8 cellular contexts compared by ENCODE assay signal in the genomic region with DNA sequence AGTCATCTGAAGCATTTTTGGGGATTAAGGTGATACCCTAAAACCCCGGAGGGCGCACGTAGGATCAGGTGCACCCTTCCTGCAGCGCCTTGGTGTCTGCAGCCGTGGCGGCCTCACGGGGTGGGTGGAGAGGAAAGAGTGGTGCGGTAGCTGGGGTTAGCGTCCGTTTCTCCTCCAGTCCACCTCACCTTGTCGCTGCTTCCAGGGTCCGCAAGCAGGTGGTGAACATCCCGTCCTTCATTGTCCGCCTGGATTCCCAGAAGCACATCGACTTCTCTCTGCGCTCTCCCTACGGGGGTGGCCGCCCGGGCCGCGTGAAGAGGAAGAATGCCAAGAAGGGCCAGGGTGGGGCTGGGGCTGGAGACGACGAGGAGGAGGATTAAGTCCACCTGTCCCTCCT. TPM values are rescaled to one million over a fixed set of nuclear protein-coding genes. Genes with fewer than 3 reads are reported as not detected.
A peak's percentile ranks its signal among the peaks of the same experiment; 100 is the strongest.
DNase-seq lines count a peak whose midpoint lies in the region; ATAC-seq, FAIRE-seq and TF ChIP-seq lines count a peak whose summit lies in the region.
"Not testable (repeated sequence)": the region's sequence is repeated elsewhere in the genome, so short reads cannot be mapped to it uniquely, and the experiment has no call there.
"Had no signal": no experiment of that assay in that cellular context is flagged by ENCODE, and none has a peak within 500 bp of the region (broad histone marks: within the 10 kb centered on the region; RNA-seq: fewer than 3 reads in every experiment).

No MANE protein-coding gene starts in this region.

- POLR2A ChIA-PET in GM12878 (lab: Charles Lee), result interaction anchor here (2.2 kb wide), 1 partner anchor 18 kb away, joined by 12 read pairs; the partner anchor contains the start of gene MBOAT7

- peaks cover 53% of the 10 kb centered on the region for H3K4me1 Mint-ChIP-seq in GM23338
- peaks cover 91% of the 10 kb centered on the region for H3K4me1 Mint-ChIP-seq in activated CD8-positive, alpha-beta memory T cell treated with anti-CD3 and anti-CD28 coated beads, Interleukin-2, amount 10 ng/mL, durations not matched to agents 7 days and 5 days
- peaks cover 69% of the 10 kb centered on the region for H3K4me1 Mint-ChIP-seq in neural crest cell

- peaks cover 66% of the 10 kb centered on the region for H3F3A ChIP-seq in GM23338 (replicated peaks; ENCODE audit: low read depth)

- H3K36me3 Mint-ChIP-seq in GM23338 (ENCODE audit: low read depth), result peaks cover 73% of the 10 kb centered on the region
- peaks cover 66% of the 10 kb centered on the region for H3K36me3 Mint-ChIP-seq in activated CD8-positive, alpha-beta memory T cell treated with anti-CD3 and anti-CD28 coated beads, Interleukin-2, amount 10 ng/mL, durations not matched to agents 7 days and 5 days
- peaks cover 51% of the 10 kb centered on the region for H3K36me3 Mint-ChIP-seq in neural crest cell (ENCODE audit: low read depth)

- H4K20me1 ChIP-seq in GM23338 (replicated peaks; ENCODE audit: insufficient read depth), result peaks cover 58% of the 10 kb centered on the region
- peaks cover 23% of the 10 kb centered on the region for H4K20me1 ChIP-seq in GM12878 (ENCODE audit: control insufficient read depth, insufficient read depth)

- not testable (repeated sequence) for H2AFZ ChIP-seq in GM23338; GM12878 (ENCODE audit: control insufficient read depth, low read depth, low read length)

- SMC1A ChIA-PET in GM12878 (lab: Charles Lee; ENCODE audit: uncharacterized antibody, unreplicated experiment), result interaction anchor here (1.0 to 1.4 kb wide), 2 partner anchors 15 to 16 kb away, joined by 4 read pairs; partner anchors contain the start of gene TSEN34

- in situ Hi-C loops in GM12878 (cut with MboI), result not testable (repeated sequence)

- H3K27ac ChIP-seq in GM23338 (ENCODE audit: low read depth), result 0 out of 2 replicates have a peak overlapping the region, but pooled peaks have one; percentile 87
- H3K27ac ChIP-seq in GM12878 (ENCODE audit: control insufficient read depth, insufficient read depth), result peak overlapping the region; percentile 35
- H3K27ac ChIP-seq in heart right ventricle, result peak overlapping the region in 8 of 10 donors; percentile 36 to 99 (median 63)
- H3K27ac ChIP-seq in suprapubic skin, result peak overlapping the region; percentile 55

- not testable (repeated sequence) for H3K4me3 ChIP-seq in GM23338, suprapubic skin
- H3K4me3 ChIP-seq in GM12878 (peak overlapping the region; percentile 1; the same call in 1 of the 2 replicates), heart right ventricle (peak overlapping the region in 1 of 10 donors; percentile 54)

- TF ChIP-seq RAD21 in GM12878 (IDR thresholded peaks at IDR 0.05; ENCODE audit: insufficient read depth, low read depth, low read length), result not testable (repeated sequence)

- peaks cover 48% of the 10 kb centered on the region for H3K79me2 ChIP-seq in GM23338 (replicated peaks; ENCODE audit: insufficient read depth)
- peaks cover 44% of the 10 kb centered on the region for H3K79me2 ChIP-seq in GM12878 (ENCODE audit: control insufficient read depth, insufficient read depth, low read length)

- 87% methylated on average over 22 of the region's 23 CpGs for WGBS in GM12878 (ENCODE audit: insufficient coverage, insufficient replicate concordance, low lambda C conversion rate, missing lambda C conversion rate)
- 81% methylated on average over 21 to 23 of the region's 23 CpGs for WGBS in heart right ventricle, 2 donors
- WGBS in suprapubic skin, result 62% methylated on average over 17 of the region's 23 CpGs

- H3K4me2 ChIP-seq in GM23338, result not testable (repeated sequence)
- peak overlapping the region; percentile 91 for H3K4me2 ChIP-seq in GM12878 (ENCODE audit: control insufficient read depth, insufficient read depth)

- not testable (repeated sequence) for FAIRE-seq in GM12878 (lab: Jason Lieb, UNC)

- not testable (repeated sequence) for H3K27me3 ChIP-seq in GM23338 (ENCODE audit: insufficient read depth); GM12878 (replicated peaks in 1 of 2; ENCODE audit: control insufficient read depth in 2 of 2, insufficient read depth in 2 of 2, low read length in 1 of 2); heart right ventricle; suprapubic skin

- H3K9me3 Mint-ChIP-seq in GM23338; activated CD8-positive, alpha-beta memory T cell treated with anti-CD3 and anti-CD28 coated beads, Interleukin-2, amount 10 ng/mL, durations not matched to agents 7 days and 5 days (ENCODE audit: low read depth); neural crest cell: not testable (repeated sequence)

- H3K4me3 Mint-ChIP-seq in GM23338; activated CD8-positive, alpha-beta memory T cell treated with anti-CD3 and anti-CD28 coated beads, Interleukin-2, amount 10 ng/mL, durations not matched to agents 7 days and 5 days: not testable (repeated sequence)
- H3K4me3 Mint-ChIP-seq in neural crest cell, result peak overlapping the region; percentile 99

- not testable (repeated sequence) for H3K9ac ChIP-seq in GM12878 (ENCODE audit: control insufficient read depth, insufficient read depth, low read length)

- TF ChIP-seq POLR2A in GM12878 (IDR thresholded peaks at IDR 0.05; ENCODE audit: low read depth, low read length); suprapubic skin (IDR thresholded peaks at IDR 0.05): not testable (repeated sequence)

- intact Hi-C loops in GM12878 (cut with micrococcal nuclease; ENCODE audit: unreplicated experiment); heart right ventricle (cut with DNase I): not testable (repeated sequence)

- TF ChIP-seq EP300 in GM12878 (IDR thresholded peaks at IDR 0.05; ENCODE audit: borderline replicate concordance in 1 of 2, control insufficient read depth in 1 of 2, low read depth in 2 of 2, low read length in 2 of 2); suprapubic skin (IDR thresholded peaks at IDR 0.05): not testable (repeated sequence)

- H3K27ac Mint-ChIP-seq in GM23338, result 0 out of 2 replicates have a peak overlapping the region, but pooled peaks have one; percentile 52
- H3K27ac Mint-ChIP-seq in activated CD8-positive, alpha-beta memory T cell treated with anti-CD3 and anti-CD28 coated beads, Interleukin-2, amount 10 ng/mL, durations not matched to agents 7 days and 5 days, result peak overlapping the region; percentile 55
- not testable (repeated sequence) for H3K27ac Mint-ChIP-seq in neural crest cell (ENCODE audit: unreplicated experiment)

- H3K36me3 ChIP-seq in GM23338 (ENCODE audit: insufficient read depth), result peaks cover 47% of the 10 kb centered on the region
- peaks cover 25 to 34% of the 10 kb centered on the region in 2 experiments for H3K36me3 ChIP-seq in GM12878 (ENCODE audit: control insufficient read depth in 2 of 2, insufficient read depth in 2 of 2, low read length in 1 of 2)
- peaks cover 0 to 70% (median 53%) of the 10 kb centered on the region in 9 donors for H3K36me3 ChIP-seq in heart right ventricle
- peaks cover 60% of the 10 kb centered on the region for H3K36me3 ChIP-seq in suprapubic skin

- H3K9me3 ChIP-seq in GM12878 (replicated peaks; ENCODE audit: control insufficient read depth, insufficient read depth, low read length); heart right ventricle; suprapubic skin: not testable (repeated sequence)

- H3K27me3 Mint-ChIP-seq in GM23338 (ENCODE audit: insufficient read depth, low read depth, poor library complexity) (peaks cover 65% of the 10 kb centered on the region), neural crest cell (ENCODE audit: low read depth) (peaks cover 21% of the 10 kb centered on the region)
- not testable (repeated sequence) for H3K27me3 Mint-ChIP-seq in activated CD8-positive, alpha-beta memory T cell treated with anti-CD3 and anti-CD28 coated beads, Interleukin-2, amount 10 ng/mL, durations not matched to agents 7 days and 5 days

- peaks cover 33% of the 10 kb centered on the region for H3K4me1 ChIP-seq in GM23338 (ENCODE audit: insufficient read depth)
- peaks cover 67% of the 10 kb centered on the region for H3K4me1 ChIP-seq in GM12878 (ENCODE audit: control insufficient read depth, insufficient read depth, low read length)
- H3K4me1 ChIP-seq in heart right ventricle, result peaks cover 14 to 94% (median 78%) of the 10 kb centered on the region in 9 donors
- H3K4me1 ChIP-seq in suprapubic skin, result peaks cover 74% of the 10 kb centered on the region

- not testable (repeated sequence) for DNase-seq in GM23338 (ENCODE audit: low spot score); activated CD8-positive, alpha-beta memory T cell treated with anti-CD3 and anti-CD28 coated beads, Interleukin-2, amount 10 ng/mL, durations not matched to agents 7 days and 5 days; GM12878 (ENCODE audit: low read depth, low spot score); neural crest cell (ENCODE audit: low read depth, low spot score); suprapubic skin (ENCODE audit: low spot score in 2 of 2)
- peak in 1 of 2 donors; percentile 21 for DNase-seq in heart right ventricle

- RAD21 ChIA-PET in GM12878 (lab: Charles Lee; ENCODE audit: unreplicated experiment), result interaction anchor here (0.5 kb wide), 1 partner anchor 133 kb away, joined by 3 read pairs; no protein-coding TSS in a partner anchor

- H3K9me2 ChIP-seq in GM23338 (ENCODE audit: insufficient read depth), result not testable (repeated sequence)

- BruUV-seq in GM12878 (replicated peaks; lab: Mats Ljungman, UMichigan), result not testable (repeated sequence)

- ATAC-seq in GM23338; activated CD8-positive, alpha-beta memory T cell treated with anti-CD3 and anti-CD28 coated beads, Interleukin-2, amount 10 ng/mL, durations not matched to agents 7 days and 5 days; GM12878; heart right ventricle: not testable (repeated sequence)

- CTCF ChIA-PET in activated CD8-positive, alpha-beta memory T cell treated with anti-CD3 and anti-CD28 coated beads, Interleukin-2, amount 10 ng/mL, durations not matched to agents 7 days and 5 days (lab: Charles Lee), result not testable (repeated sequence)
- CTCF ChIA-PET in GM12878 (lab: Yijun Ruan, JAX), result interaction anchor here (1.1 kb wide), 1 partner anchor 19 kb away, joined by 3 read pairs; no protein-coding TSS in a partner anchor

- not testable (repeated sequence) for TF ChIP-seq CTCF in GM23338 (conservative IDR thresholded peaks at IDR 0.05; ENCODE audit: low read depth in 2 of 2); GM12878 (IDR thresholded peaks at IDR 0.05 in 2 of 3, conservative IDR thresholded peaks at IDR 0.05 in 1 of 3; ENCODE audit: control insufficient read depth in 2 of 3, extremely low read depth in 1 of 3, insufficient read depth in 1 of 3, low read depth in 3 of 3, low read length in 3 of 3); heart right ventricle (IDR thresholded peaks at IDR 0.05); neural crest cell (conservative IDR thresholded peaks at IDR 0.05); suprapubic skin (IDR thresholded peaks at IDR 0.05)

RNA-seq across cellular contexts. Expression of gene RPS9, which starts 6.5 kb away (rescaled TPM):
- total RNA-seq in GM23338 (2014; rRNA removed; shearing (Covaris generic)), result 1,754 and 2,101 TPM in 2 replicates
- polyA plus RNA-seq in GM23338 (2016; fragmentation: Nextera tagmentation; extraction: Ambion mirVana), result 1,060 and 1,149 TPM in 2 replicates
- total RNA-seq in activated CD8-positive, alpha-beta memory T cell treated with anti-CD3 and anti-CD28 coated beads, Interleukin-2, amount 10 ng/mL, durations not matched to agents 7 days and 5 days, result 1,000 to 10,000 TPM; 1,212 to 1,220 TPM
- 260 and 264 TPM in 2 replicates for total RNA-seq in GM12878 (2013; cell fraction: nucleolus; rRNA removed)
- total RNA-seq in GM12878 (2014; rRNA removed), result 5,407 and 5,598 TPM in 2 replicates
- total RNA-seq in GM12878 (2014; rRNA removed; fragmentation: Illumina TruSeq; extraction: Trizol), result 2,351 TPM in 2 replicates
- total RNA-seq in GM12878 (2021), result 2,143 and 2,183 TPM in 2 replicates
- polyA plus RNA-seq in GM12878 (2011; ENCODE audit: low read depth), result 3,226 TPM
- 1,412 and 2,202 TPM in 2 replicates for polyA plus RNA-seq in GM12878 (2011; rRNA removed)
- polyA plus RNA-seq in GM12878 (2011; cell fraction: cytosol; rRNA removed), result 3,564 and 4,583 TPM in 2 replicates
- polyA plus RNA-seq in GM12878 (2011; cell fraction: nucleus; rRNA removed), result 1,587 and 1,661 TPM in 2 replicates
- polyA plus RNA-seq in GM12878 (2012), result 3,570 and 4,911 TPM in 2 replicates
- polyA plus RNA-seq in GM12878 (2014; fragmentation: Illumina TruSeq; extraction: Trizol), result 1,194 and 2,970 TPM in 2 replicates
- polyA plus RNA-seq in GM12878 (2014; fragmentation: Nextera tagmentation; extraction: Ambion mirVana), result 100 to 1,000 TPM; 629 to 815 TPM
- polyA plus RNA-seq in GM12878 (2014; rRNA removed), result 6,524 and 7,847 TPM in 2 replicates
- 100 to 1,000 TPM; 890 to 896 TPM for polyA plus RNA-seq in GM12878 (2016; fragmentation: Nextera tagmentation; extraction: Ambion mirVana)
- 301 and 1,060 TPM in 2 replicates for polyA minus RNA-seq in GM12878 (2011; rRNA and poly(A)+ RNA removed)
- 280 and 346 TPM in 2 replicates for polyA minus RNA-seq in GM12878 (2011; cell fraction: cytosol; rRNA and poly(A)+ RNA removed)
- 168 and 218 TPM in 2 replicates for polyA minus RNA-seq in GM12878 (2011; cell fraction: nucleus; rRNA and poly(A)+ RNA removed)
- 100 to 1,000 TPM; 550 to 734 (median 603) TPM for total RNA-seq in heart right ventricle
- polyA plus RNA-seq in heart right ventricle, result 1,000 to 10,000 TPM; 1,335 to 2,571 TPM
- 1,439 and 1,464 TPM in 2 replicates for total RNA-seq in neural crest cell
- 1,000 to 10,000 TPM; 1,403 to 3,061 (median 2,817) TPM for total RNA-seq in suprapubic skin

RNA-seq across cellular contexts. Expression of gene LILRB3, which starts 15.6 kb away (rescaled TPM):
- total RNA-seq in GM23338 (2014; rRNA removed; shearing (Covaris generic)), result not detected in 2 replicates
- polyA plus RNA-seq in GM23338 (2016; fragmentation: Nextera tagmentation; extraction: Ambion mirVana), result not detected in 2 replicates
- total RNA-seq in activated CD8-positive, alpha-beta memory T cell treated with anti-CD3 and anti-CD28 coated beads, Interleukin-2, amount 10 ng/mL, durations not matched to agents 7 days and 5 days, result under 1 TPM in 1 of 2 experiments, not detected in 1; 0.35 TPM
- total RNA-seq in GM12878 (2013; cell fraction: nucleolus; rRNA removed), result 2.1 and 4.6 TPM in 2 replicates
- 0.06 TPM in 1 of 2 replicates, not detected in the other for total RNA-seq in GM12878 (2014; rRNA removed)
- not detected in 2 replicates for total RNA-seq in GM12878 (2014; rRNA removed; fragmentation: Illumina TruSeq; extraction: Trizol)
- 0.18 and 0.29 TPM in 2 replicates for total RNA-seq in GM12878 (2021)
- 0.16 TPM for polyA plus RNA-seq in GM12878 (2011; ENCODE audit: low read depth)
- 0.62 and 1.1 TPM in 2 replicates for polyA plus RNA-seq in GM12878 (2011; rRNA removed)
- 0.89 and 1.7 TPM in 2 replicates for polyA plus RNA-seq in GM12878 (2011; cell fraction: cytosol; rRNA removed)
- 4.8 and 7.0 TPM in 2 replicates for polyA plus RNA-seq in GM12878 (2011; cell fraction: nucleus; rRNA removed)
- 0.65 and 1.0 TPM in 2 replicates for polyA plus RNA-seq in GM12878 (2012)
- 0.16 and 2.5 TPM in 2 replicates for polyA plus RNA-seq in GM12878 (2014; fragmentation: Illumina TruSeq; extraction: Trizol)
- polyA plus RNA-seq in GM12878 (2014; fragmentation: Nextera tagmentation; extraction: Ambion mirVana), result under 1 TPM; 0.04 to 0.31 TPM
- 0.11 and 0.12 TPM in 2 replicates for polyA plus RNA-seq in GM12878 (2014; rRNA removed)
- under 1 TPM; 0.20 to 0.32 TPM for polyA plus RNA-seq in GM12878 (2016; fragmentation: Nextera tagmentation; extraction: Ambion mirVana)
- polyA minus RNA-seq in GM12878 (2011; rRNA and poly(A)+ RNA removed), result 0.82 and 1.1 TPM in 2 replicates
- not detected in 2 replicates for polyA minus RNA-seq in GM12878 (2011; cell fraction: cytosol; rRNA and poly(A)+ RNA removed)
- polyA minus RNA-seq in GM12878 (2011; cell fraction: nucleus; rRNA and poly(A)+ RNA removed), result 0.73 and 1.1 TPM in 2 replicates
- total RNA-seq in heart right ventricle, result 10 to 100 TPM in 1 of 10 donors, 1 to 10 TPM in 6, under 1 TPM in 3; 0.71 to 18.3 (median 2.0) TPM
- polyA plus RNA-seq in heart right ventricle, result 1 to 10 TPM; 2.5 TPM
- total RNA-seq in neural crest cell, result not detected in 2 replicates
- 1 to 10 TPM in 3 of 4 donors, under 1 TPM in 1; 0.34 to 5.7 (median 2.9) TPM for total RNA-seq in suprapubic skin
- total RNA-seq: dermis microvascular lymphatic vessel endothelial cell, smooth muscle cell had no signal

RNA-seq across cellular contexts. Expression of gene TSEN34, which starts 16.1 kb away (rescaled TPM):
- 51.2 and 53.4 TPM in 2 replicates for total RNA-seq in GM23338 (2014; rRNA removed; shearing (Covaris generic))
- polyA plus RNA-seq in GM23338 (2016; fragmentation: Nextera tagmentation; extraction: Ambion mirVana) (33.0 and 36.6 TPM in 2 replicates), GM12878 (2011; rRNA removed) (11.5 and 14.7 TPM in 2 replicates), GM12878 (2014; fragmentation: Illumina TruSeq; extraction: Trizol) (1.9 and 5.3 TPM in 2 replicates), GM12878 (2014; fragmentation: Nextera tagmentation; extraction: Ambion mirVana) (1 to 10 TPM; 1.0 to 4.2 TPM), GM12878 (2014; rRNA removed) (26.5 and 26.9 TPM in 2 replicates), GM12878 (2016; fragmentation: Nextera tagmentation; extraction: Ambion mirVana) (10 to 100 TPM; 29.8 to 35.9 TPM), heart right ventricle (10 to 100 TPM in 1 of 2 donors, 1 to 10 TPM in 1; 5.6 to 38.0 TPM)
- total RNA-seq in activated CD8-positive, alpha-beta memory T cell treated with anti-CD3 and anti-CD28 coated beads, Interleukin-2, amount 10 ng/mL, durations not matched to agents 7 days and 5 days, result 10 to 100 TPM; 11.4 to 13.5 TPM
- 7.1 and 7.7 TPM in 2 replicates for total RNA-seq in GM12878 (2013; cell fraction: nucleolus; rRNA removed)
- total RNA-seq in GM12878 (2014; rRNA removed) (20.8 and 21.2 TPM in 2 replicates), GM12878 (2014; rRNA removed; fragmentation: Illumina TruSeq; extraction: Trizol) (8.2 and 8.9 TPM in 2 replicates), GM12878 (2021) (18.9 and 22.0 TPM in 2 replicates), heart right ventricle (10 to 100 TPM; 12.1 to 24.0 (median 19.3) TPM), neural crest cell (66.2 and 67.9 TPM in 2 replicates), suprapubic skin (10 to 100 TPM; 42.7 to 76.3 (median 69.1) TPM)
- 6.7 TPM for polyA plus RNA-seq in GM12878 (2011; ENCODE audit: low read depth)
- polyA plus RNA-seq in GM12878 (2011; cell fraction: cytosol; rRNA removed), result 27.3 and 36.8 TPM in 2 replicates
- 25.0 and 25.4 TPM in 2 replicates for polyA plus RNA-seq in GM12878 (2011; cell fraction: nucleus; rRNA removed)
- 9.4 and 16.6 TPM in 2 replicates for polyA plus RNA-seq in GM12878 (2012)
- polyA minus RNA-seq in GM12878 (2011; rRNA and poly(A)+ RNA removed), result 5.9 and 15.6 TPM in 2 replicates
- polyA minus RNA-seq in GM12878 (2011; cell fraction: cytosol; rRNA and poly(A)+ RNA removed), result 5.9 and 7.0 TPM in 2 replicates
- 4.5 and 6.1 TPM in 2 replicates for polyA minus RNA-seq in GM12878 (2011; cell fraction: nucleus; rRNA and poly(A)+ RNA removed)

RNA-seq across cellular contexts. Expression of gene MBOAT7, which starts 17.8 kb away (rescaled TPM):
- 140 and 184 TPM in 2 replicates for total RNA-seq in GM23338 (2014; rRNA removed; shearing (Covaris generic))
- polyA plus RNA-seq in GM23338 (2016; fragmentation: Nextera tagmentation; extraction: Ambion mirVana) (73.5 and 77.8 TPM in 2 replicates), GM12878 (2011; rRNA removed) (3.6 and 8.5 TPM in 2 replicates), GM12878 (2014; fragmentation: Illumina TruSeq; extraction: Trizol) (8.2 and 15.7 TPM in 2 replicates), GM12878 (2014; fragmentation: Nextera tagmentation; extraction: Ambion mirVana) (1 to 10 TPM in 1 of 2 experiments, under 1 TPM in 1; 0.69 to 1.4 TPM), GM12878 (2014; rRNA removed) (27.8 and 34.4 TPM in 2 replicates), GM12878 (2016; fragmentation: Nextera tagmentation; extraction: Ambion mirVana) (10 to 100 TPM; 37.1 to 44.5 TPM), heart right ventricle (10 to 100 TPM in 1 of 2 donors, 1 to 10 TPM in 1; 7.7 to 17.0 TPM)
- total RNA-seq in activated CD8-positive, alpha-beta memory T cell treated with anti-CD3 and anti-CD28 coated beads, Interleukin-2, amount 10 ng/mL, durations not matched to agents 7 days and 5 days, result 10 to 100 TPM; 54.7 to 76.3 TPM
- total RNA-seq in GM12878 (2013; cell fraction: nucleolus; rRNA removed), result 42.5 and 58.1 TPM in 2 replicates
- total RNA-seq in GM12878 (2014; rRNA removed) (23.8 and 28.1 TPM in 2 replicates), GM12878 (2014; rRNA removed; fragmentation: Illumina TruSeq; extraction: Trizol) (8.0 and 8.6 TPM in 2 replicates), GM12878 (2021) (38.8 and 43.0 TPM in 2 replicates), heart right ventricle (10 to 100 TPM; 12.3 to 29.4 (median 15.5) TPM), neural crest cell (74.2 and 76.5 TPM in 2 replicates), suprapubic skin (10 to 100 TPM; 54.7 to 96.5 (median 58.7) TPM)
- polyA plus RNA-seq in GM12878 (2011; ENCODE audit: low read depth), result 9.5 TPM
- 11.9 and 15.4 TPM in 2 replicates for polyA plus RNA-seq in GM12878 (2011; cell fraction: cytosol; rRNA removed)
- polyA plus RNA-seq in GM12878 (2011; cell fraction: nucleus; rRNA removed), result 25.5 and 31.4 TPM in 2 replicates
- 27.3 and 27.9 TPM in 2 replicates for polyA plus RNA-seq in GM12878 (2012)
- 6.0 and 12.5 TPM in 2 replicates for polyA minus RNA-seq in GM12878 (2011; rRNA and poly(A)+ RNA removed)
- 9.6 and 11.6 TPM in 2 replicates for polyA minus RNA-seq in GM12878 (2011; cell fraction: cytosol; rRNA and poly(A)+ RNA removed)
- 8.9 and 19.6 TPM in 2 replicates for polyA minus RNA-seq in GM12878 (2011; cell fraction: nucleus; rRNA and poly(A)+ RNA removed)

RNA-seq across cellular contexts. Expression of gene TMC4, which starts 34.2 kb away (rescaled TPM):
- total RNA-seq in GM23338 (2014; rRNA removed; shearing (Covaris generic)), result 0.58 and 2.3 TPM in 2 replicates
- 7.8 and 8.2 TPM in 2 replicates for polyA plus RNA-seq in GM23338 (2016; fragmentation: Nextera tagmentation; extraction: Ambion mirVana)
- 1 to 10 TPM in 1 of 2 experiments, under 1 TPM in 1; 0.89 to 1.3 TPM for total RNA-seq in activated CD8-positive, alpha-beta memory T cell treated with anti-CD3 and anti-CD28 coated beads, Interleukin-2, amount 10 ng/mL, durations not matched to agents 7 days and 5 days
- 1.3 and 2.7 TPM in 2 replicates for total RNA-seq in GM12878 (2013; cell fraction: nucleolus; rRNA removed)
- total RNA-seq in GM12878 (2014; rRNA removed), result 0.05 TPM in 1 of 2 replicates, not detected in the other
- total RNA-seq in GM12878 (2014; rRNA removed; fragmentation: Illumina TruSeq; extraction: Trizol), result not detected in 2 replicates
- 0.27 and 0.33 TPM in 2 replicates for total RNA-seq in GM12878 (2021)
- polyA plus RNA-seq in GM12878 (2011; ENCODE audit: low read depth), result not detected
- not detected in 2 replicates for polyA plus RNA-seq in GM12878 (2011; rRNA removed)
- 0.12 and 0.15 TPM in 2 replicates for polyA plus RNA-seq in GM12878 (2011; cell fraction: cytosol; rRNA removed)
- 0.09 TPM in 2 replicates for polyA plus RNA-seq in GM12878 (2011; cell fraction: nucleus; rRNA removed)
- 0.57 and 1.0 TPM in 2 replicates for polyA plus RNA-seq in GM12878 (2012)
- not detected in 2 replicates for polyA plus RNA-seq in GM12878 (2014; fragmentation: Illumina TruSeq; extraction: Trizol)
- polyA plus RNA-seq in GM12878 (2014; fragmentation: Nextera tagmentation; extraction: Ambion mirVana), result not detected
- polyA plus RNA-seq in GM12878 (2014; rRNA removed), result not detected in 2 replicates
- under 1 TPM; 0.74 to 0.83 TPM for polyA plus RNA-seq in GM12878 (2016; fragmentation: Nextera tagmentation; extraction: Ambion mirVana)
- not detected in 2 replicates for polyA minus RNA-seq in GM12878 (2011; rRNA and poly(A)+ RNA removed)
- not detected in 2 replicates for polyA minus RNA-seq in GM12878 (2011; cell fraction: cytosol; rRNA and poly(A)+ RNA removed)
- polyA minus RNA-seq in GM12878 (2011; cell fraction: nucleus; rRNA and poly(A)+ RNA removed), result not detected in 2 replicates
- total RNA-seq in heart right ventricle, result 1 to 10 TPM in 9 of 10 donors, under 1 TPM in 1; 0.59 to 5.5 (median 2.1) TPM
- polyA plus RNA-seq in heart right ventricle, result 10 to 100 TPM in 1 of 2 donors, 1 to 10 TPM in 1; 1.6 to 11.6 TPM
- 0.28 TPM in 1 of 2 replicates, not detected in the other for total RNA-seq in neural crest cell
- 10 to 100 TPM in 2 of 4 donors, 1 to 10 TPM in 2; 3.4 to 22.8 (median 9.0) TPM for total RNA-seq in suprapubic skin
- total RNA-seq: dermis microvascular lymphatic vessel endothelial cell had no signal

Comparison
In these comparisons a context has a peak if more than half of its experiments do, and no peak if none do; other contexts are left out.
1. H3K27ac ChIP-seq: peak in every context shown above with its lines; median percentile 87 in GM23338; 63 in heart right ventricle; 55 in suprapubic skin; 35 in GM12878.